Comparison of ENCODE assay signal across 10 cellular contexts in the genomic region with DNA sequence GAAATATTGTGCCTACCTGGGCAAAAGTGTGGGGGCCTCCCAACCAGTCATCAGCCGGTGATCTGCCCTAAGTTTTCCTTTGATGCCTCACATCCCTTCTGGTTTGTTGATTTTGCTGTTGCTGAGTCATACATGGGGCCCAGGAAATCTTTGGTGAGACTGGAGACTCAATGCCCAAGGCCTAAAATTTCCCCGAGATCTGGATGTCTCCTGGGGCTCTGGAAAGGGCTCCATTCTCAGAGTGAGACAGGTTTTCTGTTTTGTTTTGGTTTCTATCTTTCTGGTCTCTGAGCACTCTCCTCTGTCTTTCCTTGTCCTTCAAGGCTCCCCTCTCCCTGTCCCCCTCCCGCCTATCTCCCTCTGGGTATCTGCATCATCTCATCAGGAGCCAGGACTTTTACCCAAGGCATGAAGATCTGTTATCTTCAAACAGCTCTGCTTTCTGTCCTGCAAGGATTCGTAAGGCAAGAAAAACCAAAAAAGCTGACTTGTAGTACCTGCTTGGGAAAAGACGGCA.
DNase-seq lines count a peak whose midpoint lies in the region; ATAC-seq, FAIRE-seq and TF ChIP-seq lines count a peak whose summit lies in the region.
"Had no signal": no experiment of that assay in that cellular context is flagged by ENCODE, and none has a peak within 500 bp of the region (broad histone marks: within the 10 kb centered on the region; RNA-seq: fewer than 3 reads in every experiment).

No MANE protein-coding gene starts in this region.

- H3K27ac ChIP-seq in H1 (ENCODE audit: low read depth, low read length) (no peak overlapping the region), Karpas-422 (ENCODE audit: low read length) (no peak overlapping the region)
- H3K27ac ChIP-seq: heart left ventricle had no signal

- no peak overlapping the region for H3K23ac ChIP-seq in H1 (ENCODE audit: insufficient read length)

- H3K23me2 ChIP-seq in H1 (ENCODE audit: low read depth, low read length), result 0 out of 2 replicates have a peak, but pooled peaks cover 2% of the 10 kb centered on the region

- H4K5ac ChIP-seq in H1 (ENCODE audit: insufficient read length, low read depth, low read length), result peak overlapping the region; percentile 7

- no peaks in the 10 kb centered on the region for H3K79me2 ChIP-seq in H1 (ENCODE audit: control insufficient read depth in 1 of 2, insufficient read depth in 2 of 2, low read length in 2 of 2)
- no peaks in the 10 kb centered on the region for H3K79me2 ChIP-seq in Karpas-422 (ENCODE audit: low read length)

- no peak overlapping the region for H2BK20ac ChIP-seq in H1 (ENCODE audit: low read length)

- no peak for TF ChIP-seq EP300 in H1 (IDR thresholded peaks at IDR 0.05; ENCODE audit: borderline replicate concordance in 1 of 2, low read depth in 2 of 2, low read length in 2 of 2)

- ATAC-seq in stimulated activated naive B cell treated with anti-CD40 and anti-IgM and Interleukin-4, amounts not matched to agents 10 μg/mL and 1 μg/mL and 100 μg/mL, for 72 hours (replicated peaks), result no peak
- ATAC-seq: heart left ventricle had no signal

- no peak for FAIRE-seq in H1 (lab: Jason Lieb, UNC)

- no peak overlapping the region for H4K8ac ChIP-seq in H1 (ENCODE audit: extremely low read depth, insufficient read depth, low read length)

- no peak for TF ChIP-seq RAD21 in H1 (IDR thresholded peaks at IDR 0.05 in 1 of 2, conservative IDR thresholded peaks at IDR 0.05 in 1 of 2; ENCODE audit: low read depth in 2 of 2, low read length in 2 of 2)

- H2BK15ac ChIP-seq in H1 (ENCODE audit: low read length), result no peak overlapping the region

- H3K4me1 ChIP-seq in H1 (replicated peaks in 1 of 4; ENCODE audit: control insufficient read depth in 3 of 4, insufficient read depth in 4 of 4, low read length in 3 of 4) (peaks cover 6 to 16% (median 12%) of the 10 kb centered on the region in 4 experiments), Karpas-422 (ENCODE audit: low read length) (no peaks in the 10 kb centered on the region)

- peaks cover 12% of the 10 kb centered on the region for H3K4me1 Mint-ChIP-seq in neural crest cell
- H3K4me1 Mint-ChIP-seq in stimulated activated naive B cell treated with anti-CD40 and anti-IgM and Interleukin-4, amounts not matched to agents 10 μg/mL and 1 μg/mL and 100 μg/mL, for 72 hours, result peaks cover 18 to 35% of the 10 kb centered on the region in 2 donors

- no peak overlapping the region for H2BK12ac ChIP-seq in H1 (ENCODE audit: low read depth, low read length)

- H2BK120ac ChIP-seq in H1 (replicated peaks; ENCODE audit: low read depth, low read length), result peak overlapping the region; percentile 24

- H3K4me2 ChIP-seq in H1 (ENCODE audit: insufficient read depth in 1 of 2, low read depth in 2 of 2, low read length in 2 of 2) (peak overlapping the region; percentile 57 to 60), Karpas-422 (ENCODE audit: low read depth, low read length, poor library complexity, severe bottlenecking) (no peak overlapping the region)

- H3K27me3 ChIP-seq in H1 (replicated peaks in 1 of 4; ENCODE audit: control insufficient read depth in 3 of 4, extremely low read depth in 1 of 4, insufficient read depth in 3 of 4, low read length in 3 of 4) (no peaks in the 10 kb centered on the region), Karpas-422 (ENCODE audit: low read length) (no peaks in the 10 kb centered on the region)
- H3K27me3 ChIP-seq: heart left ventricle had no signal

- WGBS in H1 (ENCODE audit: extremely low coverage in 1 of 2, insufficient coverage in 1 of 2, insufficient read length in 1 of 2, insufficient replicate concordance in 2 of 2, low coverage in 1 of 2, low lambda C conversion rate in 2 of 2, missing lambda C conversion rate in 1 of 2), 2 experiments, result 36% methylated on average over 5 of the region's 5 CpGs; no CpG with 5 or more reads in 1 of the 2 experiments

- no peaks in the 10 kb centered on the region for H4K20me1 ChIP-seq in H1 (replicated peaks in 1 of 2; ENCODE audit: control insufficient read depth in 1 of 2, insufficient read depth in 2 of 2, low read length in 2 of 2)
- no peaks in the 10 kb centered on the region for H4K20me1 ChIP-seq in Karpas-422 (ENCODE audit: insufficient read depth, low read depth, low read length)

- no peaks in the 10 kb centered on the region for H3K9me2 ChIP-seq in Karpas-422 (replicated peaks; ENCODE audit: insufficient read depth, low read length)

- H3K9me3 ChIP-seq in H1 (ENCODE audit: insufficient read depth in 2 of 2, low read depth in 1 of 2, low read length in 1 of 2) (peaks cover 4 to 8% of the 10 kb centered on the region in 2 experiments; a peak in 3 of 4 replicates), Karpas-422 (ENCODE audit: low read length) (no peaks in the 10 kb centered on the region)

- H3K4me3 Mint-ChIP-seq in neural crest cell, result no peak overlapping the region
- H3K4me3 Mint-ChIP-seq in stimulated activated naive B cell treated with anti-CD40 and anti-IgM and Interleukin-4, amounts not matched to agents 10 μg/mL and 1 μg/mL and 100 μg/mL, for 72 hours, result no peak overlapping the region

- DNase-seq in EL, result peak; percentile 86
- DNase-seq in NCI-H460 (ENCODE audit: extremely low read depth, low read depth), result peak; percentile 39
- no peak for DNase-seq in H1 (ENCODE audit: low read depth in 1 of 2, low spot score in 2 of 2)
- no peak for DNase-seq in neural crest cell (ENCODE audit: low read depth, low spot score)
- no peak for DNase-seq in stimulated activated naive B cell treated with anti-CD40 and anti-IgM and Interleukin-4, amounts not matched to agents 10 μg/mL and 1 μg/mL and 100 μg/mL, for 72 hours
- no peak for DNase-seq in Karpas-422
- no peak for DNase-seq in occipital lobe (lab: John Stamatoyannopoulos, UW)
- no peak for DNase-seq in NK-92 (lab: John Stamatoyannopoulos, UW; ENCODE audit: unreplicated experiment)
- DNase-seq: activated effector memory CD4-positive, alpha-beta T cell treated with anti-CD3 and anti-CD28 coated beads, Interleukin-2, amount 50 U/mL, for 16 hours; heart left ventricle had no signal

- no peak overlapping the region for H3K14ac ChIP-seq in H1 (ENCODE audit: insufficient read length)

- no peak for TF ChIP-seq CTCF in H1 (IDR thresholded peaks at IDR 0.05; ENCODE audit: control extremely low read depth in 1 of 3, insufficient read depth in 1 of 3, low read depth in 1 of 3, low read length in 3 of 3)
- TF ChIP-seq CTCF in neural crest cell (conservative IDR thresholded peaks at IDR 0.05), result no peak

- H2BK5ac ChIP-seq in H1 (ENCODE audit: low read depth, low read length), result peak overlapping the region; percentile 54; the same call in 1 of the 2 replicates

- no peak overlapping the region for H3K56ac ChIP-seq in H1 (replicated peaks; ENCODE audit: insufficient read length, low read depth, low read length)

- H2AFZ ChIP-seq in H1 (ENCODE audit: low read length), result peak overlapping the region; percentile 7; the same call in 1 of the 2 replicates
- no peak overlapping the region for H2AFZ ChIP-seq in Karpas-422 (ENCODE audit: low read length)

- H3K27me3 Mint-ChIP-seq in neural crest cell (ENCODE audit: low read depth), result no peaks in the 10 kb centered on the region
- H3K27me3 Mint-ChIP-seq in stimulated activated naive B cell treated with anti-CD40 and anti-IgM and Interleukin-4, amounts not matched to agents 10 μg/mL and 1 μg/mL and 100 μg/mL, for 72 hours, result no peaks in the 10 kb centered on the region

- no peaks in the 10 kb centered on the region for H3K79me1 ChIP-seq in H1 (ENCODE audit: low read depth, low read length)

- H3K36me3 ChIP-seq in H1 (ENCODE audit: control insufficient read depth in 2 of 4, insufficient read depth in 4 of 4, low read length in 3 of 4) (no peaks in the 10 kb centered on the region), Karpas-422 (ENCODE audit: insufficient read depth, low read length) (no peaks in the 10 kb centered on the region)
- H3K36me3 ChIP-seq: heart left ventricle had no signal

- peak overlapping the region; percentile 44 for H4K91ac ChIP-seq in H1 (replicated peaks; ENCODE audit: insufficient read length, low read length)

- no peak for TF ChIP-seq POLR2A in H1 (IDR thresholded peaks at IDR 0.05; ENCODE audit: control extremely low read depth in 1 of 2, low read depth in 2 of 2, low read length in 2 of 2)

- H3K9ac ChIP-seq in H1 (replicated peaks in 1 of 4; ENCODE audit: extremely low read depth in 1 of 4, low read depth in 3 of 4, low read length in 3 of 4), result no peak overlapping the region
- no peak overlapping the region for H3K9ac ChIP-seq in Karpas-422 (ENCODE audit: low read length)

- no peak overlapping the region for H3K4ac ChIP-seq in H1 (replicated peaks; ENCODE audit: insufficient read length, low read depth, low read length)

- H3K4me3 ChIP-seq in H1 (ENCODE audit: extremely low read depth in 1 of 4, insufficient read depth in 2 of 4, low read depth in 3 of 4, low read length in 4 of 4), result peak overlapping the region in 3 of 4 experiments; percentile 1 to 39 (median 26); a peak in 4 of 8 replicates
- no peak overlapping the region for H3K4me3 ChIP-seq in Karpas-422 (ENCODE audit: low read length)
- H3K4me3 ChIP-seq: heart left ventricle had no signal

- peak overlapping the region; percentile 5 for H3K27ac Mint-ChIP-seq in neural crest cell (ENCODE audit: unreplicated experiment)
- no peak overlapping the region for H3K27ac Mint-ChIP-seq in stimulated activated naive B cell treated with anti-CD40 and anti-IgM and Interleukin-4, amounts not matched to agents 10 μg/mL and 1 μg/mL and 100 μg/mL, for 72 hours

- peaks cover 3% of the 10 kb centered on the region for H3K9me3 Mint-ChIP-seq in neural crest cell
- peaks cover 2 to 3% of the 10 kb centered on the region in 2 donors for H3K9me3 Mint-ChIP-seq in stimulated activated naive B cell treated with anti-CD40 and anti-IgM and Interleukin-4, amounts not matched to agents 10 μg/mL and 1 μg/mL and 100 μg/mL, for 72 hours

- no peaks in the 10 kb centered on the region for H3K36me3 Mint-ChIP-seq in neural crest cell (ENCODE audit: low read depth)
- H3K36me3 Mint-ChIP-seq in stimulated activated naive B cell treated with anti-CD40 and anti-IgM and Interleukin-4, amounts not matched to agents 10 μg/mL and 1 μg/mL and 100 μg/mL, for 72 hours, result peaks cover 2 to 4% of the 10 kb centered on the region in 2 donors

- POLR2A ChIA-PET in H1 (lab: Charles Lee; ENCODE audit: partially characterized antibody), result interaction anchor here (1.4 to 1.6 kb wide), 2 partner anchors 157 to 159 kb away, joined by 3 to 6 read pairs; a partner anchor contains a TSS

- CTCF ChIA-PET in H1 (lab: Charles Lee; ENCODE audit: partially characterized antibody), result interaction anchor here (1.1 kb wide), 1 partner anchor 27 kb away, joined by 6 read pairs; no protein-coding TSS in a partner anchor

- no peak overlapping the region for H2AK5ac ChIP-seq in H1 (ENCODE audit: low read depth, low read length)

- no peak overlapping the region; the same call in 1 of the 2 replicates for H3K18ac ChIP-seq in H1 (ENCODE audit: extremely low read depth, low read length)

TF ChIP-seq in H1, 55 proteins besides CTCF, POLR2A, EP300 and RAD21 (continues in another document):
- peak; percentile 26; the same call in 1 of the 2 replicates for TF ChIP-seq MAFK (IDR thresholded peaks at IDR 0.05; ENCODE audit: low read depth, low read length)
- TF ChIP-seq EGR1 (IDR thresholded peaks at IDR 0.05; ENCODE audit: borderline replicate concordance, low read depth, low read length), result no peak

Comparison
In these comparisons a context has a peak if more than half of its experiments do, and no peak if none do; other contexts are left out.
1. DNase-seq: peak in EL (single experiment) and NCI-H460 (single experiment); none in H1 (0 of 2), neural crest cell (single experiment), stimulated activated naive B cell treated with anti-CD40 and anti-IgM and Interleukin-4, amounts not matched to agents 10 μg/mL and 1 μg/mL and 100 μg/mL, for 72 hours (single experiment), Karpas-422 (single experiment), occipital lobe (single experiment) and NK-92 (single experiment).